ENCODE assay signal across 21 cellular contexts in genomic region chr16:27531186-27531585, GRCh38. TPM values are rescaled to one million over a fixed set of nuclear protein-coding genes. Genes with fewer than 3 reads are reported as not detected.
DNase-seq lines count a peak whose midpoint lies in the region; ATAC-seq and TF ChIP-seq lines count a peak whose summit lies in the region.
"Had no signal": no experiment of that assay in that cellular context is flagged by ENCODE, and none has a peak within 500 bp of the region (broad histone marks: within the 10 kb centered on the region; RNA-seq: fewer than 3 reads in every experiment).

No MANE protein-coding gene starts in this region.

- peaks cover 55 to 75% of the 10 kb centered on the region in 2 donors for H3K36me3 Mint-ChIP-seq in stimulated activated naive B cell treated with anti-CD40 and anti-IgM and Interleukin-4, amounts not matched to agents 10 μg/mL and 1 μg/mL and 100 μg/mL, for 72 hours

- peak overlapping the region; percentile 14 for H2AK5ac ChIP-seq in mesenchymal stem cell (ENCODE audit: low read length, severe bottlenecking)

- no peak overlapping the region for H4K8ac ChIP-seq in mesenchymal stem cell (ENCODE audit: low read length)

- DNase-seq in Right ventricle myocardium superior (no peak), right cardiac atrium (no peak), mesenchymal stem cell (no peak), NCI-H748 treated with DMSO at 0.1 percent for 48 hours (lab: John Stamatoyannopoulos, UW) (no peak)
- DNase-seq in stimulated activated naive B cell treated with anti-CD40 and anti-IgM and Interleukin-4, amounts not matched to agents 10 μg/mL and 1 μg/mL and 100 μg/mL, for 72 hours: no peak
- no peak for DNase-seq in central memory CD4-positive, alpha-beta T cell
- DNase-seq: activated CD4-positive, alpha-beta T cell treated with anti-CD3 and anti-CD28 coated beads for 36 hours; activated effector memory CD4-positive, alpha-beta T cell treated with Interleukin-2 at 50 U/mL for 16 hours; adrenal gland; dermis blood vessel endothelial cell; head of caudate nucleus; IMR-90; NCI-H146; NCI-H526; stimulated activated CD4-positive, alpha-beta T cell treated with anti-CD3 and anti-CD28 coated beads, Interleukin-2, amount 100 ng/mL, for 24 hours; stimulated activated naive CD4-positive, alpha-beta T cell had no signal

- no peak overlapping the region for H3K27ac Mint-ChIP-seq in stimulated activated naive B cell treated with anti-CD40 and anti-IgM and Interleukin-4, amounts not matched to agents 10 μg/mL and 1 μg/mL and 100 μg/mL, for 72 hours
- H3K27ac Mint-ChIP-seq: activated CD4-positive, alpha-beta T cell treated with anti-CD3 and anti-CD28 coated beads for 36 hours had no signal

- H3K4ac ChIP-seq in mesenchymal stem cell (ENCODE audit: low read depth in 1 of 2, low read length in 2 of 2): no peak overlapping the region

- no peak overlapping the region for H3K9ac ChIP-seq in mesenchymal stem cell (ENCODE audit: low read length)

- H4K91ac ChIP-seq in mesenchymal stem cell (ENCODE audit: low read length): no peak overlapping the region

- H3K4me1 Mint-ChIP-seq in stimulated activated naive B cell treated with anti-CD40 and anti-IgM and Interleukin-4, amounts not matched to agents 10 μg/mL and 1 μg/mL and 100 μg/mL, for 72 hours: peaks cover 13 to 26% of the 10 kb centered on the region in 2 donors
- H3K4me1 Mint-ChIP-seq: neural crest cell had no signal

- H3K4me3 Mint-ChIP-seq in stimulated activated naive B cell treated with anti-CD40 and anti-IgM and Interleukin-4, amounts not matched to agents 10 μg/mL and 1 μg/mL and 100 μg/mL, for 72 hours: no peak overlapping the region
- H3K4me3 Mint-ChIP-seq: activated CD4-positive, alpha-beta T cell treated with anti-CD3 and anti-CD28 coated beads for 36 hours; CD14-positive monocyte; neural crest cell had no signal

- H3K27ac ChIP-seq in right cardiac atrium (ENCODE audit: low read length) (no peak overlapping the region), VCaP (peak overlapping the region; percentile 73; the same call in 1 of the 2 replicates), mesenchymal stem cell (ENCODE audit: low read length, poor library complexity, severe bottlenecking) (no peak overlapping the region)
- H3K27ac ChIP-seq: adrenal gland had no signal

- TF ChIP-seq CTCF in VCaP (conservative IDR thresholded peaks at IDR 0.05): no peak

- 66% methylated on average over 2 of the region's 2 CpGs for WGBS in right cardiac atrium
- WGBS in mesenchymal stem cell: 93% methylated on average over 2 of the region's 2 CpGs

- H3K4me2 ChIP-seq in mesenchymal stem cell (ENCODE audit: low read length, poor library complexity, severe bottlenecking): no peak overlapping the region

- H3K27me3 Mint-ChIP-seq in stimulated activated naive B cell treated with anti-CD40 and anti-IgM and Interleukin-4, amounts not matched to agents 10 μg/mL and 1 μg/mL and 100 μg/mL, for 72 hours: no peaks in the 10 kb centered on the region
- H3K27me3 Mint-ChIP-seq: activated CD4-positive, alpha-beta T cell treated with anti-CD3 and anti-CD28 coated beads for 36 hours had no signal

- H3K9me3 ChIP-seq in right cardiac atrium (ENCODE audit: control insufficient read depth, low read length) (no peaks in the 10 kb centered on the region), mesenchymal stem cell (ENCODE audit: control insufficient read depth, low read length) (no peaks in the 10 kb centered on the region)
- H3K9me3 ChIP-seq: adrenal gland, HAP-1 had no signal

- H3K4me1 ChIP-seq in right cardiac atrium (ENCODE audit: control insufficient read depth, insufficient read depth, low read length): no peaks in the 10 kb centered on the region
- H3K4me1 ChIP-seq in mesenchymal stem cell (ENCODE audit: control insufficient read depth, insufficient read depth, low read depth, low read length): peaks cover 20% of the 10 kb centered on the region
- H3K4me1 ChIP-seq: adrenal gland, HAP-1 had no signal

- H2BK120ac ChIP-seq in mesenchymal stem cell (ENCODE audit: low read depth, low read length): no peak overlapping the region

- H2AFZ ChIP-seq in mesenchymal stem cell (ENCODE audit: low read depth, low read length): no peak overlapping the region

- intact Hi-C loops in Right ventricle myocardium superior (cut with DNase I) (no loop called here), right cardiac atrium (cut with DNase I) (no loop called here)

- peaks cover 16% of the 10 kb centered on the region for H3K79me1 ChIP-seq in mesenchymal stem cell (replicated peaks; ENCODE audit: low read length, poor library complexity, severe bottlenecking)

- no peaks in the 10 kb centered on the region for H3K27me3 ChIP-seq in right cardiac atrium (ENCODE audit: control insufficient read depth, insufficient read depth)
- H3K27me3 ChIP-seq in mesenchymal stem cell (ENCODE audit: control insufficient read depth in 1 of 2, insufficient read depth in 1 of 2, low read length in 2 of 2): no peaks in the 10 kb centered on the region
- H3K27me3 ChIP-seq: adrenal gland had no signal

- H3K18ac ChIP-seq in mesenchymal stem cell (ENCODE audit: low read depth in 1 of 2, low read length in 2 of 2): no peak overlapping the region

- H2BK12ac ChIP-seq in mesenchymal stem cell (ENCODE audit: low read length in 2 of 2): no peak overlapping the region

- no peak overlapping the region for H2BK5ac ChIP-seq in mesenchymal stem cell (ENCODE audit: low read depth, low read length, poor library complexity, severe bottlenecking)

- H3K14ac ChIP-seq in mesenchymal stem cell (ENCODE audit: low read length in 2 of 2): no peak overlapping the region

- H3K4me3 ChIP-seq in right cardiac atrium (ENCODE audit: low read length) (no peak overlapping the region), mesenchymal stem cell (ENCODE audit: insufficient read depth in 1 of 2, low read depth in 1 of 2, low read length in 2 of 2) (no peak overlapping the region)
- H3K4me3 ChIP-seq: adrenal gland, HAP-1 had no signal

- peak; percentile 43 for ATAC-seq in Right ventricle myocardium superior (ENCODE audit: poor library complexity)
- ATAC-seq in right cardiac atrium: no peak
- peak; percentile 36 to 71 for ATAC-seq in stimulated activated naive B cell treated with anti-CD40 and anti-IgM and Interleukin-4, amounts not matched to agents 10 μg/mL and 1 μg/mL and 100 μg/mL, for 72 hours (replicated peaks)
- no peak for ATAC-seq in GM18502 (IDR thresholded peaks at IDR 0.05; ENCODE audit: poor library complexity, unreplicated experiment)
- ATAC-seq: activated CD4-positive, alpha-beta T cell treated with anti-CD3 and anti-CD28 coated beads for 36 hours had no signal

- H3K23ac ChIP-seq in mesenchymal stem cell (ENCODE audit: low read length in 2 of 2): no peak overlapping the region

- H3K9me3 Mint-ChIP-seq in stimulated activated naive B cell treated with anti-CD40 and anti-IgM and Interleukin-4, amounts not matched to agents 10 μg/mL and 1 μg/mL and 100 μg/mL, for 72 hours: no peaks in the 10 kb centered on the region
- H3K9me3 Mint-ChIP-seq: neural crest cell had no signal

- H2BK15ac ChIP-seq in mesenchymal stem cell (ENCODE audit: low read depth, poor library complexity, severe bottlenecking): no peak overlapping the region

- H3K36me3 ChIP-seq in mesenchymal stem cell (ENCODE audit: control insufficient read depth in 1 of 2, insufficient read depth in 2 of 2, low read depth in 1 of 2, low read length in 2 of 2): peaks cover 71 to 97% of the 10 kb centered on the region in 2 experiments

RNA-seq across cellular contexts. Expression of gene GTF3C1, which starts 18.5 kb away (rescaled TPM):
- 45.2 TPM for total RNA-seq in Right ventricle myocardium superior
- total RNA-seq in right cardiac atrium: 10 to 100 TPM; 49.8 to 58.6 (median 57.4) TPM
- polyA plus RNA-seq in right cardiac atrium: 49.0 TPM
- polyA plus RNA-seq in mesenchymal stem cell (2013, experiment 1 of 2): 31.7 TPM
- polyA plus RNA-seq in mesenchymal stem cell (2013, experiment 2 of 2): 29.8 TPM

RNA-seq across cellular contexts. Expression of gene KATNIP, which starts 18.8 kb away (rescaled TPM):
- total RNA-seq in Right ventricle myocardium superior (6.3 TPM), right cardiac atrium (10 to 100 TPM; 10.0 to 13.4 (median 12.3) TPM)
- polyA plus RNA-seq in right cardiac atrium: 7.0 TPM
- polyA plus RNA-seq in mesenchymal stem cell (2013, experiment 1 of 2): 9.5 TPM
- polyA plus RNA-seq in mesenchymal stem cell (2013, experiment 2 of 2): 8.8 TPM

Comparison
In these comparisons a context has a peak if more than half of its experiments do, and no peak if none do; other contexts are left out.
1. ATAC-seq: peak in Right ventricle myocardium superior (single experiment) and stimulated activated naive B cell treated with anti-CD40 and anti-IgM and Interleukin-4, amounts not matched to agents 10 μg/mL and 1 μg/mL and 100 μg/mL, for 72 hours (2 of 2); none in right cardiac atrium (0 of 2) and GM18502 (single experiment).